Comparison of ENCODE assay signal across 16 cellular contexts in the genomic region with DNA sequence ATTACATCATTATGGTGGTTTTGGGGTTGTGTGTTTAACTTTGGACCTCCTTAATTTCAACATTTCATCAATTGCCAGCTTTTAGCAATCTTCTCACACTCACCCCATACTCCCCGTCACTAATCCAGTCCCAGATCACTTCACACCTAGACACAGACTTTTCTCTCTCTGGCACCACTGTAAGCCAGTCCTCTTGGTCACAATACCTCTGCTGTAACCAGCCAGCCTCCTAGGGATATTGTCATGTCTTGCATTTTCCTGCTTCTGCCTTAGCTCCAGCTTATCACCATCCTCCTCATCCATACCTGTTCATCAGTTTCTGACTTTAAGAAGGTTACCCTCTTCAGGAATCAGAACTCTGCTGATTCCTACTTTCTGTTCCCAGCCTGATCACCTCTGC. TPM values are rescaled to one million over a fixed set of nuclear protein-coding genes. Genes with fewer than 3 reads are reported as not detected.
DNase-seq lines count a peak whose midpoint lies in the region; ATAC-seq, FAIRE-seq and TF ChIP-seq lines count a peak whose summit lies in the region.
"Had no signal": no experiment of that assay in that cellular context is flagged by ENCODE, and none has a peak within 500 bp of the region (broad histone marks: within the 10 kb centered on the region; RNA-seq: fewer than 3 reads in every experiment).

No MANE protein-coding gene starts in this region.

- H3K27me3 Mint-ChIP-seq in activated CD4-positive, alpha-beta T cell treated with anti-CD3 and anti-CD28 coated beads, Interleukin-2, amount 10 ng/mL, durations not matched to agents 24 days and 14 days, result no peaks in the 10 kb centered on the region
- H3K27me3 Mint-ChIP-seq in brain (peaks cover 23% of the 10 kb centered on the region), HFFc6 (ENCODE audit: insufficient read depth) (no peaks in the 10 kb centered on the region; the same call in 1 of the 2 replicates)

- H3K4me3 ChIP-seq in OCI-LY1 (ENCODE audit: low read depth, low read length, poor library complexity, severe bottlenecking), result peak overlapping the region; percentile 88
- no peak overlapping the region for H3K4me3 ChIP-seq in small intestine (ENCODE audit: low read depth in 1 of 2, low read length in 2 of 2)
- H3K4me3 ChIP-seq in smooth muscle cell, result no peak overlapping the region
- H3K4me3 ChIP-seq: hepatocyte had no signal

- intact Hi-C loops in activated CD4-positive, alpha-beta T cell treated with anti-CD3 and anti-CD28 coated beads, Interleukin-2, amount 10 ng/mL, durations not matched to agents 24 days and 14 days (cut with micrococcal nuclease), result loop anchor here (10.0 kb wide), 1 partner anchor 1332 kb away; a partner anchor contains a TSS

- H3K9ac ChIP-seq in OCI-LY1 (ENCODE audit: low read length) (peak overlapping the region; percentile 98), smooth muscle cell (ENCODE audit: low read depth) (no peak overlapping the region)

- H3K4me2 ChIP-seq in OCI-LY1 (ENCODE audit: low read length) (peak overlapping the region; percentile 90), smooth muscle cell (no peak overlapping the region)

- peaks cover 45% of the 10 kb centered on the region for H3K4me1 Mint-ChIP-seq in activated CD4-positive, alpha-beta T cell treated with anti-CD3 and anti-CD28 coated beads, Interleukin-2, amount 10 ng/mL, durations not matched to agents 24 days and 14 days
- H3K4me1 Mint-ChIP-seq in brain (peaks cover 26% of the 10 kb centered on the region), HFFc6 (ENCODE audit: low read depth) (peaks cover 16% of the 10 kb centered on the region)

- H3K9me3 ChIP-seq in OCI-LY1 (ENCODE audit: low read length) (no peaks in the 10 kb centered on the region), small intestine (ENCODE audit: control insufficient read depth, low read depth) (no peaks in the 10 kb centered on the region), smooth muscle cell (replicated peaks; ENCODE audit: low read depth) (no peaks in the 10 kb centered on the region)

- H3K27ac ChIP-seq in OCI-LY1 (ENCODE audit: low read depth, low read length, poor library complexity, severe bottlenecking), result peak overlapping the region; percentile 99
- peak overlapping the region; percentile 0 to 58 for H3K27ac ChIP-seq in small intestine (ENCODE audit: low read depth in 1 of 2, low read length in 1 of 2)
- no peak overlapping the region for H3K27ac ChIP-seq in smooth muscle cell (ENCODE audit: low read depth)
- H3K27ac ChIP-seq: hepatocyte had no signal

- TF ChIP-seq CTCF in OCI-LY1 (IDR thresholded peaks at IDR 0.05; ENCODE audit: low read length) (no peak), brain (conservative IDR thresholded peaks at IDR 0.05) (no peak), HFFc6 (IDR thresholded peaks at IDR 0.05) (no peak), smooth muscle cell (IDR thresholded peaks at IDR 0.05; ENCODE audit: borderline replicate concordance, insufficient read depth, poor library complexity, severe bottlenecking) (no peak)

- FAIRE-seq in small intestine (lab: Jason Lieb, UNC), result no peak

- H4K20me1 ChIP-seq in OCI-LY1 (ENCODE audit: insufficient read depth, low read length), result no peaks in the 10 kb centered on the region
- H4K20me1 ChIP-seq in smooth muscle cell (ENCODE audit: low read depth), result peaks cover 34% of the 10 kb centered on the region

- DNase-seq in activated CD4-positive, alpha-beta T cell treated with anti-CD3 and anti-CD28 coated beads, Interleukin-2, amount 10 ng/mL, durations not matched to agents 24 days and 14 days, result peak; percentile 72
- DNase-seq in activated CD4-positive, alpha-beta T cell treated with anti-CD3 and anti-CD28 coated beads, Interleukin-2, amount 50 U/mL, for 4 hours, result no peak
- no peak for DNase-seq in small intestine
- no peak for DNase-seq in HFFc6
- DNase-seq in smooth muscle cell (lab: John Stamatoyannopoulos, UW; ENCODE audit: unreplicated experiment), result no peak
- DNase-seq: aorta, dermis blood vessel endothelial cell, GOT3, KG1, NCI-H1694 treated with DMSO at 0.1 percent for 48 hours, T-helper 9 cell had no signal

- H3K9me2 ChIP-seq in OCI-LY1 (ENCODE audit: low read depth, low read length), result no peaks in the 10 kb centered on the region

- peaks cover 51% of the 10 kb centered on the region for H3K4me1 ChIP-seq in OCI-LY1 (ENCODE audit: insufficient read depth, low read length, severe bottlenecking)
- H3K4me1 ChIP-seq in small intestine (ENCODE audit: control insufficient read depth in 2 of 2, insufficient read depth in 1 of 2, low read depth in 1 of 2, low read length in 1 of 2), result peaks cover 0 to 5% of the 10 kb centered on the region in 2 donors
- peaks cover 9% of the 10 kb centered on the region for H3K4me1 ChIP-seq in smooth muscle cell (ENCODE audit: low read depth)

- peak overlapping the region; percentile 93 for H3K4me3 Mint-ChIP-seq in activated CD4-positive, alpha-beta T cell treated with anti-CD3 and anti-CD28 coated beads, Interleukin-2, amount 10 ng/mL, durations not matched to agents 24 days and 14 days
- H3K4me3 Mint-ChIP-seq in brain (peak overlapping the region; percentile 7 to 78 (median 51)), HFFc6 (no peak overlapping the region)

- no peaks in the 10 kb centered on the region for H3K9me3 Mint-ChIP-seq in activated CD4-positive, alpha-beta T cell treated with anti-CD3 and anti-CD28 coated beads, Interleukin-2, amount 10 ng/mL, durations not matched to agents 24 days and 14 days
- H3K9me3 Mint-ChIP-seq in brain (no peaks in the 10 kb centered on the region), HFFc6 (no peaks in the 10 kb centered on the region)

- 0 out of 2 replicates have a peak, but pooled peaks cover 14% of the 10 kb centered on the region for H3F3A ChIP-seq in OCI-LY1 (ENCODE audit: insufficient read depth, low read length)
- peaks cover 4% of the 10 kb centered on the region for H3F3A ChIP-seq in smooth muscle cell (ENCODE audit: low read depth)

- H3K79me2 ChIP-seq in OCI-LY1 (ENCODE audit: insufficient read depth, low read length) (peaks cover 68% of the 10 kb centered on the region), smooth muscle cell (ENCODE audit: low read depth) (peaks cover 34% of the 10 kb centered on the region)

- peak overlapping the region; percentile 64 for H3K27ac Mint-ChIP-seq in activated CD4-positive, alpha-beta T cell treated with anti-CD3 and anti-CD28 coated beads, Interleukin-2, amount 10 ng/mL, durations not matched to agents 24 days and 14 days
- H3K27ac Mint-ChIP-seq in brain (no peak overlapping the region), HFFc6 (no peak overlapping the region)

- H3K36me3 Mint-ChIP-seq in activated CD4-positive, alpha-beta T cell treated with anti-CD3 and anti-CD28 coated beads, Interleukin-2, amount 10 ng/mL, durations not matched to agents 24 days and 14 days (ENCODE audit: low read depth), result peaks cover 29% of the 10 kb centered on the region
- H3K36me3 Mint-ChIP-seq in brain (no peaks in the 10 kb centered on the region), HFFc6 (ENCODE audit: low read depth) (peaks cover 16% of the 10 kb centered on the region)

- 85 to 95% (median 89%) methylated on average over 1 of the region's 1 CpG for WGBS in small intestine, 3 donors
- 96% methylated on average over 1 of the region's 1 CpG for WGBS in smooth muscle cell (ENCODE audit: low lambda C conversion rate)

- no peak for ATAC-seq in HG03097 (IDR thresholded peaks at IDR 0.05; ENCODE audit: low FRiP score, unreplicated experiment)
- ATAC-seq: left lobe of liver had no signal

- H2AFZ ChIP-seq in OCI-LY1 (ENCODE audit: low read length) (no peak overlapping the region), smooth muscle cell (ENCODE audit: low read depth) (no peak overlapping the region)

- no peaks in the 10 kb centered on the region for H3K27me3 ChIP-seq in OCI-LY1 (ENCODE audit: insufficient read depth, low read length)
- H3K27me3 ChIP-seq in small intestine (ENCODE audit: control insufficient read depth in 2 of 2, insufficient read depth in 2 of 2, low read length in 2 of 2), result no peaks in the 10 kb centered on the region
- H3K27me3 ChIP-seq in smooth muscle cell (ENCODE audit: low read depth), result no peaks in the 10 kb centered on the region
- H3K27me3 ChIP-seq: hepatocyte had no signal

- H3K36me3 ChIP-seq in OCI-LY1 (ENCODE audit: insufficient read depth, low read length) (peaks cover 63% of the 10 kb centered on the region), small intestine (ENCODE audit: control insufficient read depth in 2 of 2, insufficient read depth in 2 of 2, low read length in 2 of 2) (no peaks in the 10 kb centered on the region), smooth muscle cell (ENCODE audit: low read depth) (no peaks in the 10 kb centered on the region)

RNA-seq across cellular contexts. Expression of a gene that starts 1.6 kb away (rescaled TPM):
- 129 and 131 TPM in 2 replicates for total RNA-seq in activated CD4-positive, alpha-beta T cell treated with anti-CD3 and anti-CD28 coated beads, Interleukin-2, amount 10 ng/mL, durations not matched to agents 24 days and 14 days
- polyA plus RNA-seq in brain (ENCODE audit: insufficient read depth, low read depth, low replicate concordance), result 1.5 TPM
- 10 to 100 TPM in 2 of 3 donors, 1 to 10 TPM in 1; 6.7 to 27.7 (median 23.2) TPM for polyA plus RNA-seq in small intestine
- 10 to 100 TPM; 26.7 to 39.8 (median 32.5) TPM for total RNA-seq in HFFc6 (2021; fragmentation: NEBNext Ultra II Directional; extraction: Animal tissue kit (Norgen Biotek cat#: 25700))
- total RNA-seq in smooth muscle cell, result 165 and 190 TPM in 2 replicates
- 26.6 and 33.5 TPM in 2 replicates for polyA plus RNA-seq in smooth muscle cell
